ENCODE assay signal across 8 cellular contexts in the genomic region with DNA sequence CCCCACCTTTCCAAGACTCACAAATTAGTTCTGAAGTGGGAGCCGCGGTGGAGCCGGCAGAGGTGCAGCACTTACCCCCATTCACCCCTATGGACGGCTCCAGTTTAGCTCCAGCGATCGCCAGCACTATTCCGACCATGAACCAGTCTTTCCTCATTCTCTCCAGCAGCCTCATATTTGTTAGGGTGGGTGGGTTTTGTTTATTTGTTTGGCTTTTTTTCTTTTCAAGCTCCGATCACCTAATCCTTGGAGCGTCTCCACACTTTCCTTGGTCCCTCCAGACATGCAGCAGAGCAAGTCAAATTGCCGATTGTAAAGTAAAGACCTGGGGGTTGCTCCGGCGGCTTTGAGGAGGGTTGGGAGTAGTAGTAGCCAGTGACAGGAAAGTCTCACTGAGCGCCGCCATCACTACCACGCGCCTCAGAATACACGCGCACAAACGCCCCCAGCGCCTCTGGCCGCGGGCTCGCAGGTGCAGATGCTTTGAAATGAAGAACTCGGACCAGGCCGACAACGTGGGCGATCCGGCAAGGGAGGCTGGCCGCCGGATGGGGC. TPM values are rescaled to one million over a fixed set of nuclear protein-coding genes. Genes with fewer than 3 reads are reported as not detected.
DNase-seq lines count a peak whose midpoint lies in the region; ATAC-seq and TF ChIP-seq lines count a peak whose summit lies in the region.

Gene SLC10A7 (minus strand): TSS at position 398 of the 555 bp plus-strand sequence. CDS start 223 bp downstream, at position 175.

- H3K36me3 ChIP-seq in PC-9 (ENCODE audit: low read depth) = no peaks in the 10 kb centered on the region

- intact Hi-C loops in PC-9 (cut with micrococcal nuclease; ENCODE audit: unreplicated experiment) = loop anchor here (1.0 to 10.0 kb wide), 3 partner anchors 26 to 393 kb away; no protein-coding TSS in a partner anchor

- H3K4me2 ChIP-seq in PC-9 = peak within 1 kb of the TSS; percentile 89

- peak; percentile 14 for DNase-seq in DMS114 treated with DMSO at 0.1 percent for 48 hours (lab: John Stamatoyannopoulos, UW; ENCODE audit: unreplicated experiment)
- DNase-seq in HT1080 (ENCODE audit: low read depth) = peak; percentile 78
- peak; percentile 63 to 66 for DNase-seq in PC-9
- DNase-seq in activated T-cell treated with anti-CD3 and anti-CD28 coated beads, Interleukin-2, amount 50 U/mL, for 4 hours = peak; percentile 58
- peak; percentile 62 for DNase-seq in fibroblast of gingiva (ENCODE audit: low read depth)
- DNase-seq in myocyte (ENCODE audit: low read depth) = peak; percentile 79
- DNase-seq in stimulated activated naive CD4-positive, alpha-beta T cell (lab: John Stamatoyannopoulos, UW) = peak; percentile 31 to 79 (median 62)

- no peaks in the 10 kb centered on the region for H3K27me3 Mint-ChIP-seq in activated T-cell treated with anti-CD3 and anti-CD28 coated beads, Interleukin-2, amount 50 U/mL, for 4 hours (ENCODE audit: low read depth)

- H3K36me3 Mint-ChIP-seq in activated T-cell treated with anti-CD3 and anti-CD28 coated beads, Interleukin-2, amount 50 U/mL, for 4 hours (ENCODE audit: insufficient read depth) = no peaks in the 10 kb centered on the region

- peaks cover 6% of the 10 kb centered on the region for H3F3A ChIP-seq in PC-9 (ENCODE audit: insufficient read depth, low read depth)

- no peaks in the 10 kb centered on the region for H3K9me3 Mint-ChIP-seq in activated T-cell treated with anti-CD3 and anti-CD28 coated beads, Interleukin-2, amount 50 U/mL, for 4 hours

- peaks cover 15% of the 10 kb centered on the region for H3K4me1 ChIP-seq in PC-9 (replicated peaks; ENCODE audit: insufficient read depth)

- TSS peak; percentile 76 for BruUV-seq in PC-9 (replicated peaks; lab: Mats Ljungman, UMichigan)

- CTCF ChIA-PET in PC-9 (lab: Charles Lee) = no interaction called here

- POLR2A ChIA-PET in PC-9 (lab: Charles Lee; ENCODE audit: unreplicated experiment) = no interaction called here

- ATAC-seq in GM21390 (IDR thresholded peaks at IDR 0.05; ENCODE audit: unreplicated experiment) = peak; percentile 84
- ATAC-seq in activated T-cell treated with anti-CD3 and anti-CD28 coated beads, Interleukin-2, amount 50 U/mL, for 4 hours = peak; percentile 91 to 92

- H2AFZ ChIP-seq in PC-9 = peak within 1 kb of the TSS; percentile 100

- peaks cover 17% of the 10 kb centered on the region for H3K4me1 Mint-ChIP-seq in activated T-cell treated with anti-CD3 and anti-CD28 coated beads, Interleukin-2, amount 50 U/mL, for 4 hours (ENCODE audit: low read depth)

- no peaks in the 10 kb centered on the region for H3K9me2 ChIP-seq in PC-9 (ENCODE audit: insufficient read depth)

- H3K27me3 ChIP-seq in PC-9 (ENCODE audit: insufficient read depth, low read depth) = no peaks in the 10 kb centered on the region

- peaks cover 24% of the 10 kb centered on the region for H3K79me2 ChIP-seq in PC-9 (ENCODE audit: low read depth)

- TF ChIP-seq CTCF in PC-9 (conservative IDR thresholded peaks at IDR 0.05) = no peak

- no peaks in the 10 kb centered on the region for H4K20me1 ChIP-seq in PC-9 (ENCODE audit: insufficient read depth)

- no peak within 1 kb of the TSS for H3K4me3 Mint-ChIP-seq in activated T-cell treated with anti-CD3 and anti-CD28 coated beads, Interleukin-2, amount 50 U/mL, for 4 hours

- H3K9me3 ChIP-seq in PC-9 (ENCODE audit: insufficient read depth, low read depth) = no peaks in the 10 kb centered on the region

- H3K4me3 ChIP-seq in PC-9 = peak within 1 kb of the TSS; percentile 95

- H3K27ac ChIP-seq in PC-9 = peak within 1 kb of the TSS; percentile 83

RNA-seq across cellular contexts. Expression of gene SLC10A7, which starts in this region (rescaled TPM):
- total RNA-seq in HT1080 (2014; rRNA removed; shearing (Covaris generic)) = 5.6 and 5.8 TPM in 2 replicates
- 5.0 and 6.2 TPM in 2 replicates for polyA plus RNA-seq in HT1080 (2015; cell fraction: cytosol; rRNA removed)
- polyA plus RNA-seq in HT1080 (2015; cell fraction: nucleus; rRNA removed) = 8.9 and 9.7 TPM in 2 replicates
- total RNA-seq in PC-9 (2021) = 4.8 and 11.4 TPM in 2 replicates
- 10 to 100 TPM; 11.6 to 14.4 (median 13.0) TPM for total RNA-seq in activated T-cell treated with anti-CD3 and anti-CD28 coated beads, Interleukin-2, amount 50 U/mL, for 4 hours
- 5.6 and 7.4 TPM in 2 replicates for total RNA-seq in myocyte
- polyA plus RNA-seq in myocyte (2012) = 2.5 TPM

Comparison
In these comparisons a context has a peak if more than half of its experiments do, and no peak if none do; other contexts are left out.
1. Peak in every context shown above with its lines: DNase-seq, ATAC-seq, H3K4me3 ChIP-seq and H3K27ac ChIP-seq.
2. DNase-seq: peak in every context shown above with its lines; median percentile 79 in myocyte; 78 in HT1080; 64 in PC-9; 62 in fibroblast of gingiva; 62 in stimulated activated naive CD4-positive, alpha-beta T cell; 58 in activated T-cell treated with anti-CD3 and anti-CD28 coated beads, Interleukin-2, amount 50 U/mL, for 4 hours; 14 in DMS114 treated with DMSO at 0.1 percent for 48 hours.